In the genomic region with DNA sequence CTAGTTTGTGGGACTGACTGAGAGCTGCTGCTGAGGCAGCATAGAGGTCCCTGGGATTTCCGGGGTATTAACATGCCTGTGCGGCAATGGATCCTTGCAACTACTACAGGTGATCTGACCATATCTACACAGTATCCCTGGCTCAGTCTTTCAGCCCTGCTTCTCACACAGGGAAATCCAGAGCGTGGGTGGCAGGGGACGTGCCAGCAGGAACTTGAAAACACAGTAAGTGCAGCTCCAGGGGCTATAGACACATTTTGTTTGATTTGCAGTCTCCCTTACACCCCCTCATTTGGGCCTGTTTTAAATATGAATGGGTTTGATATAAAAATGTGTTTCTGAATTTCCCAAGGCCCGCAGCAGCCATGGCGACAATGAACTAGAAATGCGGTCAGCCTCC, we compare ENCODE assay signal across 18 cellular contexts.
DNase-seq lines count a peak whose midpoint lies in the region; ATAC-seq, FAIRE-seq and TF ChIP-seq lines count a peak whose summit lies in the region.
"Had no signal": no experiment of that assay in that cellular context is flagged by ENCODE, and none has a peak within 500 bp of the region (broad histone marks: within the 10 kb centered on the region; RNA-seq: fewer than 3 reads in every experiment).

No MANE protein-coding gene starts in this region.

- H3K36me3 Mint-ChIP-seq in osteocyte (ENCODE audit: unreplicated experiment): no peaks in the 10 kb centered on the region

- no peak for ATAC-seq in GM18907 (IDR thresholded peaks at IDR 0.05; ENCODE audit: unreplicated experiment)
- no peak for ATAC-seq in HG03571 (IDR thresholded peaks at IDR 0.05; ENCODE audit: unreplicated experiment)
- ATAC-seq: GM12878 had no signal

- H3K27me3 Mint-ChIP-seq in osteocyte (ENCODE audit: unreplicated experiment): no peaks in the 10 kb centered on the region
- H3K27me3 Mint-ChIP-seq: CD8-positive, alpha-beta memory T cell had no signal

- no peak for TF ChIP-seq POLR2A in endothelial cell of umbilical vein (IDR thresholded peaks at IDR 0.05; ENCODE audit: low read depth, low read length)

- POLR2A ChIA-PET in endothelial cell of umbilical vein (lab: Charles Lee): no interaction called here

- H3K79me2 ChIP-seq in endothelial cell of umbilical vein (ENCODE audit: control insufficient read depth, insufficient read depth, low read length): no peaks in the 10 kb centered on the region

- no peaks in the 10 kb centered on the region for H4K20me1 ChIP-seq in endothelial cell of umbilical vein (replicated peaks; ENCODE audit: control insufficient read depth, extremely low read depth, insufficient read depth, low read length)

- BruUV-seq in endothelial cell of umbilical vein (replicated peaks; lab: Mats Ljungman, UMichigan): no TSS peak

- dilution Hi-C loops in endothelial cell of umbilical vein (cut with MboI; ENCODE audit: extremely low pct_ligation_motif_present, low sequenced_read_pairs): no loop called here

- no peak overlapping the region for H3K27ac Mint-ChIP-seq in osteocyte (ENCODE audit: unreplicated experiment)
- H3K27ac Mint-ChIP-seq: HFFc6 had no signal

- no peaks in the 10 kb centered on the region for H3K36me3 ChIP-seq in endothelial cell of umbilical vein (ENCODE audit: control insufficient read depth in 2 of 2, extremely low read depth in 1 of 2, insufficient read depth in 2 of 2, low read length in 2 of 2)
- H3K36me3 ChIP-seq: HAP-1 had no signal

- DNase-seq in DMS 273 (lab: John Stamatoyannopoulos, UW; ENCODE audit: unreplicated experiment): peak; percentile 22
- DNase-seq in DMS 273 treated with DMSO at 0.1 percent for 48 hours (lab: John Stamatoyannopoulos, UW): no peak
- DNase-seq in NCI-H69 (lab: John Stamatoyannopoulos, UW): peak; percentile 49
- DNase-seq in endothelial cell of umbilical vein (ENCODE audit: low read depth, low spot score): no peak
- peak; percentile 19 for DNase-seq in occipital lobe (lab: John Stamatoyannopoulos, UW)
- DNase-seq in osteocyte (ENCODE audit: extremely low spot score, unreplicated experiment): no peak
- DNase-seq: Caco-2; CD8-positive, alpha-beta memory T cell; DMS79; GOT3; HFFc6 had no signal

- peaks cover 2% of the 10 kb centered on the region for H3K4me1 Mint-ChIP-seq in osteocyte (ENCODE audit: unreplicated experiment)

- H3K4me3 ChIP-seq in endothelial cell of umbilical vein (replicated peaks in 1 of 3; ENCODE audit: insufficient read depth in 1 of 3, low read depth in 1 of 3, low read length in 3 of 3): no peak overlapping the region
- H3K4me3 ChIP-seq: GM12878, HAP-1 had no signal

- no peak overlapping the region for H2AFZ ChIP-seq in endothelial cell of umbilical vein (ENCODE audit: low read depth, low read length)

- no peaks in the 10 kb centered on the region for H3K27me3 ChIP-seq in endothelial cell of umbilical vein (ENCODE audit: control insufficient read depth in 2 of 2, insufficient read depth in 2 of 2, low read length in 2 of 2)

- H3K27ac ChIP-seq in endothelial cell of umbilical vein (ENCODE audit: insufficient read depth, low read depth, low read length): no peak overlapping the region
- H3K27ac ChIP-seq: 22Rv1, HL-60 had no signal

- H3K9ac ChIP-seq in endothelial cell of umbilical vein (replicated peaks; ENCODE audit: extremely low read depth, insufficient read depth, low read length): no peak overlapping the region

- H3K9me3 ChIP-seq in endothelial cell of umbilical vein (replicated peaks; ENCODE audit: control insufficient read depth, insufficient read depth, low read length): no peaks in the 10 kb centered on the region
- H3K9me3 ChIP-seq: Caco-2, HAP-1 had no signal

- peak; percentile 38 for FAIRE-seq in endothelial cell of umbilical vein (lab: Jason Lieb, UNC)
- FAIRE-seq: GM12878, GM18507 had no signal

- TF ChIP-seq CTCF in endothelial cell of umbilical vein (IDR thresholded peaks at IDR 0.05; ENCODE audit: extremely low read depth in 1 of 2, insufficient read depth in 1 of 2, low read depth in 1 of 2, low read length in 2 of 2) (no peak), osteocyte (IDR thresholded peaks at IDR 0.05) (no peak)

- H3K4me3 Mint-ChIP-seq in osteocyte (ENCODE audit: unreplicated experiment): no peak overlapping the region
- H3K4me3 Mint-ChIP-seq: CD8-positive, alpha-beta memory T cell; HFFc6 had no signal

- intact Hi-C loops in endothelial cell of umbilical vein (cut with micrococcal nuclease): no loop called here

- CTCF ChIA-PET in endothelial cell of umbilical vein (lab: Charles Lee): interaction anchor here (1.1 kb wide), 1 partner anchor 16 kb away, joined by 5 read pairs; no protein-coding TSS in a partner anchor

- no peaks in the 10 kb centered on the region for H3K4me1 ChIP-seq in endothelial cell of umbilical vein (ENCODE audit: control insufficient read depth, extremely low read depth, insufficient read depth, low read length)
- H3K4me1 ChIP-seq: Caco-2, HAP-1 had no signal

- no peaks in the 10 kb centered on the region for H3K9me3 Mint-ChIP-seq in osteocyte (ENCODE audit: unreplicated experiment)
- H3K9me3 Mint-ChIP-seq: CD8-positive, alpha-beta memory T cell; HFFc6 had no signal

- H3K4me2 ChIP-seq in endothelial cell of umbilical vein (ENCODE audit: insufficient read depth, low read length): no peak overlapping the region

- H3K9me1 ChIP-seq in endothelial cell of umbilical vein (replicated peaks; ENCODE audit: control insufficient read depth, extremely low read depth, insufficient read depth, low read length): no peaks in the 10 kb centered on the region

TF ChIP-seq in endothelial cell of umbilical vein, 7 proteins besides CTCF, POLR2A, EP300 and RAD21:
- TF ChIP-seq FOS (IDR thresholded peaks at IDR 0.05; ENCODE audit: borderline replicate concordance, insufficient read depth, low read length) (no peak), POLR2AphosphoS5 (IDR thresholded peaks at IDR 0.05; ENCODE audit: insufficient read depth, low read depth, low read length) (no peak), GATA2 (IDR thresholded peaks at IDR 0.05; ENCODE audit: insufficient read depth, insufficient read length, low read depth, low read length) (no peak), JUN (IDR thresholded peaks at IDR 0.05; ENCODE audit: borderline replicate concordance, insufficient read depth, insufficient read length, low read depth) (no peak), EZH2 (IDR thresholded peaks at IDR 0.05; ENCODE audit: borderline replicate concordance, low read depth, low read length, severe bottlenecking) (no peak), MYC (IDR thresholded peaks at IDR 0.05; ENCODE audit: low read depth, low read length) (no peak)
- TF ChIP-seq, protein P1, sequence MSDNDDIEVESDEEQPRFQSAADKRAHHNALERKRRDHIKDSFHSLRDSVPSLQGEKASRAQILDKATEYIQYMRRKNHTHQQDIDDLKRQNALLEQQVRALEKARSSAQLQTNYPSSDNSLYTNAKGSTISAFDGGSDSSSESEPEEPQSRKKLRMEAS (IDR thresholded peaks at IDR 0.05; ENCODE audit: insufficient read depth, insufficient read length): no peak
TF ChIP-seq in endothelial cell of umbilical vein: peak in this region for 0.

Comparison
In these comparisons a context has a peak if more than half of its experiments do, and no peak if none do; other contexts are left out.
1. DNase-seq: peak in DMS 273 (single experiment), NCI-H69 (single experiment) and occipital lobe (single experiment); none in DMS 273 treated with DMSO at 0.1 percent for 48 hours (single experiment), endothelial cell of umbilical vein (single experiment) and osteocyte (single experiment).